In genomic region chr11:62850911-62851806, GRCh38 we compare ENCODE assay signal across 1 cellular context.
A peak's percentile ranks its signal among the peaks of the same experiment; 100 is the strongest.
TF ChIP-seq lines count a peak whose summit lies in the region.

No MANE protein-coding gene starts in this region.

TF ChIP-seq in HepG2, 621 proteins besides CTCF, POLR2A, EP300 and RAD21 (continued from another document and continues in another):
- TF ChIP-seq AFF4 (CRISPR knock-in tag; IDR thresholded peaks at IDR 0.05) (0 out of 2 replicates have a peak, but pooled peaks have one; percentile 53), ZC3H4 (CRISPR knock-in tag; IDR thresholded peaks at IDR 0.05; ENCODE audit: borderline replicate concordance) (peak; percentile 94; the same call in 1 of the 2 replicates), TBP (CRISPR knock-in tag; IDR thresholded peaks at IDR 0.05) (no peak), FLYWCH1 (CRISPR knock-in tag; IDR thresholded peaks at IDR 0.05) (no peak), NFIC (IDR thresholded peaks at IDR 0.05; ENCODE audit: low read length) (0 out of 2 replicates have a peak, but pooled peaks have one; percentile 28), JUNB (CRISPR knock-in tag; IDR thresholded peaks at IDR 0.05; ENCODE audit: borderline replicate concordance) (peak; percentile 41; the same call in 1 of the 2 replicates), YY1 (IDR thresholded peaks at IDR 0.05; ENCODE audit: insufficient read depth, insufficient replicate concordance, low read depth, low read length) (no peak), ZBTB20 (CRISPR knock-in tag; IDR thresholded peaks at IDR 0.05; ENCODE audit: borderline replicate concordance, low read depth) (no peak), GLI4 (CRISPR knock-in tag; IDR thresholded peaks at IDR 0.05; ENCODE audit: borderline replicate concordance) (no peak), ZNF512B (CRISPR knock-in tag; IDR thresholded peaks at IDR 0.05; ENCODE audit: borderline replicate concordance) (0 out of 2 replicates have a peak, but pooled peaks have one; percentile 39), SYNCRIP (IDR thresholded peaks at IDR 0.05; ENCODE audit: insufficient read depth, low read depth, low read length) (no peak), ZNF710 (CRISPR knock-in tag; IDR thresholded peaks at IDR 0.05; ENCODE audit: borderline replicate concordance) (0 out of 2 replicates have a peak, but pooled peaks have one; percentile 20), ZFP91 (CRISPR knock-in tag; IDR thresholded peaks at IDR 0.05; ENCODE audit: borderline replicate concordance) (peak; percentile 37; the same call in 1 of the 2 replicates), ZNF543 (CRISPR knock-in tag; IDR thresholded peaks at IDR 0.05) (0 out of 2 replicates have a peak, but pooled peaks have one; percentile 33), MLX (CRISPR knock-in tag; IDR thresholded peaks at IDR 0.05) (no peak), KDM6A (CRISPR knock-in tag; IDR thresholded peaks at IDR 0.05; ENCODE audit: low read depth) (no peak), ZNF160 (CRISPR knock-in tag; IDR thresholded peaks at IDR 0.05) (peak; percentile 25; the same call in 1 of the 2 replicates), MXD4 (CRISPR knock-in tag; IDR thresholded peaks at IDR 0.05) (no peak), ZNF383 (CRISPR knock-in tag; IDR thresholded peaks at IDR 0.05; ENCODE audit: borderline replicate concordance) (no peak), MAF1 (CRISPR knock-in tag; IDR thresholded peaks at IDR 0.05; ENCODE audit: borderline replicate concordance) (no peak), ZMAT5 (CRISPR knock-in tag; IDR thresholded peaks at IDR 0.05; ENCODE audit: borderline replicate concordance, low read depth) (no peak), ZNF746 (CRISPR knock-in tag; IDR thresholded peaks at IDR 0.05) (no peak), SIX4 (CRISPR knock-in tag; IDR thresholded peaks at IDR 0.05) (no peak), MATR3 (CRISPR knock-in tag; IDR thresholded peaks at IDR 0.05) (no peak), MBD4 (IDR thresholded peaks at IDR 0.05; ENCODE audit: borderline replicate concordance, low read length) (peak; percentile 64; the same call in 1 of the 2 replicates), ZNF557 (CRISPR knock-in tag; IDR thresholded peaks at IDR 0.05) (no peak), PITX1 (CRISPR knock-in tag; IDR thresholded peaks at IDR 0.05) (0 out of 2 replicates have a peak, but pooled peaks have one; percentile 35), SIN3A (IDR thresholded peaks at IDR 0.05; ENCODE audit: borderline replicate concordance, low read depth, low read length) (0 out of 2 replicates have a peak, but pooled peaks have one; percentile 13), SOX13 (IDR thresholded peaks at IDR 0.05) (peak; percentile 15; the same call in 1 of the 2 replicates), SOX13 (CRISPR knock-in tag; conservative IDR thresholded peaks at IDR 0.05 in 1 of 2, IDR thresholded peaks at IDR 0.05 in 1 of 2) (0 out of 4 replicates have a peak, but pooled peaks of 1 of the 2 experiments have one; percentile 59), THAP8 (CRISPR knock-in tag; IDR thresholded peaks at IDR 0.05; ENCODE audit: borderline replicate concordance) (0 out of 2 replicates have a peak, but pooled peaks have one; percentile 29), KDM5A (IDR thresholded peaks at IDR 0.05; ENCODE audit: borderline replicate concordance, low read length) (no peak), NFYC (CRISPR knock-in tag; IDR thresholded peaks at IDR 0.05) (no peak), DR1 (CRISPR knock-in tag; IDR thresholded peaks at IDR 0.05) (no peak), NCOA1 (CRISPR knock-in tag; IDR thresholded peaks at IDR 0.05) (no peak), MZF1 (CRISPR knock-in tag; IDR thresholded peaks at IDR 0.05; ENCODE audit: borderline replicate concordance) (no peak), ZSCAN9 (CRISPR knock-in tag; IDR thresholded peaks at IDR 0.05; ENCODE audit: borderline replicate concordance) (no peak), THAP9 (CRISPR knock-in tag; IDR thresholded peaks at IDR 0.05; ENCODE audit: borderline replicate concordance) (no peak), GATAD2A (CRISPR knock-in tag; IDR thresholded peaks at IDR 0.05) (no peak), ZNF83 (CRISPR knock-in tag; IDR thresholded peaks at IDR 0.05; ENCODE audit: borderline replicate concordance) (no peak), ZNF772 (CRISPR knock-in tag; IDR thresholded peaks at IDR 0.05) (no peak), SSRP1 (CRISPR knock-in tag; IDR thresholded peaks at IDR 0.05) (0 out of 2 replicates have a peak, but pooled peaks have one; percentile 48), ZNF589 (CRISPR knock-in tag; conservative IDR thresholded peaks at IDR 0.05) (0 out of 2 replicates have a peak, but pooled peaks have one; percentile 26), ESRRA (CRISPR knock-in tag; IDR thresholded peaks at IDR 0.05; ENCODE audit: low read depth) (no peak), ZNF781 (CRISPR knock-in tag; IDR thresholded peaks at IDR 0.05; ENCODE audit: borderline replicate concordance, not compliant biosample characterization) (peak; percentile 78), ZNF281 (CRISPR knock-in tag; IDR thresholded peaks at IDR 0.05; ENCODE audit: borderline replicate concordance) (no peak), U2AF1 (optimal IDR thresholded peaks at IDR 0.05; ENCODE audit: low read depth, low read length) (peak; percentile 55), ZNF44 (CRISPR knock-in tag; IDR thresholded peaks at IDR 0.05) (no peak)
